1 cellular context compared by ENCODE assay signal in genomic region chr4:80876810-80877209, GRCh38.
TF ChIP-seq lines count a peak whose summit lies in the region.

No MANE protein-coding gene starts in this region.

TF ChIP-seq in GM12878, 131 proteins besides CTCF, POLR2A, EP300 and RAD21 (continued from another document and continues in another):
- TF ChIP-seq ATF2 (IDR thresholded peaks at IDR 0.05; ENCODE audit: low read length) (peak; percentile 88), LARP7 (IDR thresholded peaks at IDR 0.05) (no peak), BCLAF1 (IDR thresholded peaks at IDR 0.05) (no peak), GABPA (IDR thresholded peaks at IDR 0.05; ENCODE audit: low read depth) (peak; percentile 59; the same call in 1 of the 2 replicates), E2F8 (IDR thresholded peaks at IDR 0.05; ENCODE audit: low read depth, partially characterized antibody) (no peak), JUND (IDR thresholded peaks at IDR 0.05; ENCODE audit: low read depth, low read length) (no peak), NFIC (IDR thresholded peaks at IDR 0.05; ENCODE audit: low read depth, low read length) (peak; percentile 98), HDGF (IDR thresholded peaks at IDR 0.05) (no peak), NKRF (conservative IDR thresholded peaks at IDR 0.05) (no peak), MEF2B (IDR thresholded peaks at IDR 0.05; ENCODE audit: partially characterized antibody, poor library complexity, severe bottlenecking) (peak; percentile 64), ESRRA (IDR thresholded peaks at IDR 0.05; ENCODE audit: low read length) (no peak), FOS (IDR thresholded peaks at IDR 0.05; ENCODE audit: borderline replicate concordance, extremely low read depth, insufficient read length) (no peak), BCL3 (IDR thresholded peaks at IDR 0.05; ENCODE audit: borderline replicate concordance, insufficient read depth, low read depth, low read length, poor library complexity, severe bottlenecking) (peak; percentile 64), CHD4 (IDR thresholded peaks at IDR 0.05) (no peak), PAX8 (IDR thresholded peaks at IDR 0.05) (no peak), CBX5 (IDR thresholded peaks at IDR 0.05; ENCODE audit: low read depth) (peak; percentile 36; the same call in 1 of the 2 replicates), ELK1 (IDR thresholded peaks at IDR 0.05; ENCODE audit: low read depth, low read length) (no peak), ZNF217 (IDR thresholded peaks at IDR 0.05) (peak; percentile 86), CBX3 (IDR thresholded peaks at IDR 0.05; ENCODE audit: borderline replicate concordance, low read depth) (no peak), MTA3 (IDR thresholded peaks at IDR 0.05; ENCODE audit: borderline replicate concordance, low read length) (peak; percentile 94), SIN3A (IDR thresholded peaks at IDR 0.05; ENCODE audit: low read depth, low read length) (no peak), HDAC2 (IDR thresholded peaks at IDR 0.05) (no peak), RELA (IDR thresholded peaks at IDR 0.05; ENCODE audit: borderline replicate concordance, partially characterized antibody) (no peak), SMARCA5 (IDR thresholded peaks at IDR 0.05) (no peak), ZNF384 (IDR thresholded peaks at IDR 0.05; ENCODE audit: borderline replicate concordance, low read depth, low read length) (no peak), SMAD1 (IDR thresholded peaks at IDR 0.05; ENCODE audit: low read depth, partially characterized antibody) (no peak), PAX5 (IDR thresholded peaks at IDR 0.05; ENCODE audit: borderline replicate concordance, low read depth, low read length) (peak; percentile 64; the same call in 1 of the 2 replicates), ZNF592 (IDR thresholded peaks at IDR 0.05) (no peak), WRNIP1 (IDR thresholded peaks at IDR 0.05; ENCODE audit: borderline replicate concordance, low read depth, low read length) (no peak), ZSCAN29 (IDR thresholded peaks at IDR 0.05) (no peak), TCF3 (IDR thresholded peaks at IDR 0.05; ENCODE audit: borderline replicate concordance, insufficient read depth, low read depth, low read length) (peak; percentile 78; the same call in 1 of the 2 replicates), ZBED1 (IDR thresholded peaks at IDR 0.05; ENCODE audit: borderline replicate concordance) (peak; percentile 80; the same call in 1 of the 2 replicates), IKZF2 (IDR thresholded peaks at IDR 0.05) (peak; percentile 98), ZZZ3 (IDR thresholded peaks at IDR 0.05; ENCODE audit: control insufficient read depth, insufficient read length, low read depth) (no peak), ZBTB4 (CRISPR knock-in tag; IDR thresholded peaks at IDR 0.05) (no peak), POLR2AphosphoS5 (IDR thresholded peaks at IDR 0.05; ENCODE audit: low read length) (no peak), KAT2A (conservative IDR thresholded peaks at IDR 0.05; ENCODE audit: control insufficient read depth, low read depth, low read length) (no peak), YBX1 (IDR thresholded peaks at IDR 0.05) (no peak), RELB (IDR thresholded peaks at IDR 0.05; ENCODE audit: low read depth) (peak; percentile 90), RCOR1 (conservative IDR thresholded peaks at IDR 0.05; ENCODE audit: low read depth, low read length) (no peak)
